8 cellular contexts compared by ENCODE assay signal in the genomic region with DNA sequence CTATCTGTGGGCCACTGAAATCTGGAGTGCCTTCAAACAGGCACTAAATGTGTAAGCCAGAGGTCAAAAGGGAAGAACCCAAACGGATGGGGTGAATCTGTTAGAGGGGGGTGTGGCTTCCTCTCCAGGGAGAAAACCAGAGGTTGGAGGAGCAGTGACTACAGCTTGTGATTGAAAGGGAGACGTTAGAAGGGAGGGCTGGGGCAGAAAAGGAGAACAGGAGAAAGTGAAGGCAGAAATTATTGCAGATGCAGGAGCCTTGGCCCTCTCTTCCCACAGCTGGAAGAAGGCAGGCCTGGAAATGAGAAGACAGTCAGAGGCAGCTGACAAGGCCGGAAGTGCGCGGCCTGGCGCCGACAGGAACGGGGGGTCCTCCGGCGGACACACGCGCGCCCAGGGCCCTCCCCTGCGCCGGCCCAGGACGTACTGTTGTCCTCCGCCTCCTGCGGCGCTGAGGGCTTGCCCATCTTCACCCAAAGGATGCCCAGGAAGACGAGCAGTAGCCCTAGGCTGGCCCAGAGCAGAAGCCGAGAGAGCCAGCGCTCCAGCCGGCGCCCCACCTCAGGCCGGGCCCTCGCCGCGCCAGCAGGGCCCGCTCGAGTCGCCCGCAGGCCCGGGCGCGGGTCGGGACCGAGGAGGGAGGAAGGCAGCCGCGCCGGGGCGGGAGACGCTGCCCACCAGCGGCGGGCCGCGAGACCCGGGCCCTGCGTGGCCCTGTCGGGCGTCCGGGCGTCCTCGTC. TPM values are rescaled to one million over a fixed set of nuclear protein-coding genes. Genes with fewer than 3 reads are reported as not detected.
DNase-seq lines count a peak whose midpoint lies in the region; ATAC-seq lines count a peak whose summit lies in the region.

No MANE protein-coding gene starts in this region.

- peak; percentile 33 for ATAC-seq in GM18868 (IDR thresholded peaks at IDR 0.05; ENCODE audit: unreplicated experiment)
- ATAC-seq in HG03095 (IDR thresholded peaks at IDR 0.05; ENCODE audit: unreplicated experiment): peak; percentile 44
- ATAC-seq in esophagus mucosa: peak; percentile 55

- H3K4me1 ChIP-seq in muscle layer of duodenum (ENCODE audit: control insufficient read depth in 1 of 2, insufficient read depth in 2 of 2, low read length in 2 of 2): peaks cover 22 to 36% of the 10 kb centered on the region in 2 donors

- no peaks in the 10 kb centered on the region for H3K27me3 ChIP-seq in muscle layer of duodenum (ENCODE audit: low read depth, low read length)

- H3K9me3 ChIP-seq in muscle layer of duodenum (ENCODE audit: control insufficient read depth in 1 of 2, low read length in 2 of 2): no peaks in the 10 kb centered on the region

- peak overlapping the region; percentile 95 for H3K27ac ChIP-seq in muscle layer of duodenum (ENCODE audit: low read length)

- H3K4me3 ChIP-seq in muscle layer of duodenum (ENCODE audit: low read depth in 1 of 2, low read length in 2 of 2): peak overlapping the region; percentile 75 to 78

- peak; percentile 86 for DNase-seq in AG20443 (ENCODE audit: low spot score)
- peak; percentile 87 for DNase-seq in OCI-M1 (lab: John Stamatoyannopoulos, UW)
- peak; percentile 73 to 78 for DNase-seq in activated T-cell treated with anti-CD3 and anti-CD28 coated beads, Interleukin-2, amount 50 U/mL, for 48 hours
- DNase-seq in stimulated activated naive CD4-positive, alpha-beta T cell (lab: John Stamatoyannopoulos, UW): peak; percentile 24 to 75 (median 52)

- H3K36me3 ChIP-seq in muscle layer of duodenum (ENCODE audit: control insufficient read depth in 1 of 2, insufficient read depth in 2 of 2, low read length in 2 of 2): peaks cover 18 to 24% of the 10 kb centered on the region in 2 donors

RNA-seq across cellular contexts. Expression of a gene that starts 0.8 kb away (rescaled TPM):
- 36.4 TPM for total RNA-seq in esophagus mucosa

RNA-seq across cellular contexts. Expression of a gene that starts 15.7 kb away (rescaled TPM):
- total RNA-seq in esophagus mucosa: not detected

RNA-seq across cellular contexts. Expression of a gene that starts 41.4 kb away (rescaled TPM):
- total RNA-seq in esophagus mucosa: 0.08 TPM

Comparison
In these comparisons a context has a peak if more than half of its experiments do, and no peak if none do; other contexts are left out.
1. Peak in every context shown above with its lines: DNase-seq, ATAC-seq, H3K4me3 ChIP-seq and H3K27ac ChIP-seq.